1 cellular context compared by ENCODE assay signal in genomic region chr12:6635856-6636521, GRCh38.
TF ChIP-seq lines count a peak whose summit lies in the region.

TSS of gene LPAR5 (minus strand) at chr12:6635959. CDS start at chr12:6621248, 14,711 bp downstream.

TF ChIP-seq in GM12878, 131 proteins besides CTCF, POLR2A, EP300 and RAD21 (continued from another document):
- TF ChIP-seq HSF1 (IDR thresholded peaks at IDR 0.05; ENCODE audit: low read depth, low read length) (no peak), TCF12 (IDR thresholded peaks at IDR 0.05; ENCODE audit: low read depth, low read length) (no peak), DPF2 (IDR thresholded peaks at IDR 0.05) (no peak), TARDBP (IDR thresholded peaks at IDR 0.05; ENCODE audit: borderline replicate concordance) (no peak), SIX5 (IDR thresholded peaks at IDR 0.05; ENCODE audit: low read depth, low read length, severe bottlenecking) (no peak), IRF5 (IDR thresholded peaks at IDR 0.05; ENCODE audit: borderline replicate concordance) (no peak), IRF4 (IDR thresholded peaks at IDR 0.05; ENCODE audit: low read depth, low read length) (no peak), SKIL (IDR thresholded peaks at IDR 0.05; ENCODE audit: low read depth, poor library complexity, severe bottlenecking) (no peak), TCF7 (IDR thresholded peaks at IDR 0.05; ENCODE audit: borderline replicate concordance) (no peak), IKZF2 (IDR thresholded peaks at IDR 0.05) (peak in 1 of 2 experiments; percentile 9; a peak in 1 of 4 replicates), ZNF622 (IDR thresholded peaks at IDR 0.05) (no peak), ZBED1 (IDR thresholded peaks at IDR 0.05; ENCODE audit: borderline replicate concordance) (no peak), MXI1 (IDR thresholded peaks at IDR 0.05; ENCODE audit: low read depth, low read length) (no peak), BHLHE40 (IDR thresholded peaks at IDR 0.05; ENCODE audit: borderline replicate concordance in 1 of 2, low read depth in 2 of 2, low read length in 1 of 2) (peak in 1 of 2 experiments; percentile 12; a peak in 1 of 4 replicates), SP1 (IDR thresholded peaks at IDR 0.05; ENCODE audit: low read depth, low read length) (no peak), BRCA1 (IDR thresholded peaks at IDR 0.05; ENCODE audit: low read depth, low read length) (no peak), E2F4 (IDR thresholded peaks at IDR 0.05; ENCODE audit: low read depth, low read length) (no peak), HDGF (IDR thresholded peaks at IDR 0.05) (0 out of 2 replicates have a peak, but pooled peaks have one; percentile 57), MYB (IDR thresholded peaks at IDR 0.05; ENCODE audit: borderline replicate concordance, low read depth, low read length) (no peak), MLLT1 (IDR thresholded peaks at IDR 0.05) (peak; percentile 32; the same call in 1 of the 2 replicates), EED (IDR thresholded peaks at IDR 0.05; ENCODE audit: low read depth) (no peak), ZNF592 (IDR thresholded peaks at IDR 0.05) (no peak), IRF3 (IDR thresholded peaks at IDR 0.05) (no peak), RFX5 (IDR thresholded peaks at IDR 0.05; ENCODE audit: low read depth, low read length) (no peak), BCL11A (IDR thresholded peaks at IDR 0.05; ENCODE audit: low read depth, low read length) (no peak), HCFC1 (IDR thresholded peaks at IDR 0.05; ENCODE audit: low read length) (no peak), E4F1 (IDR thresholded peaks at IDR 0.05; ENCODE audit: borderline replicate concordance, partially characterized antibody) (no peak), NR2C2 (IDR thresholded peaks at IDR 0.05; ENCODE audit: borderline replicate concordance, control insufficient read depth, insufficient read length, low read depth) (no peak), ATF3 (IDR thresholded peaks at IDR 0.05; ENCODE audit: borderline replicate concordance, extremely low read depth, low read depth, low read length) (no peak)
